In genomic region chr10:17023386-17024298, GRCh38 we compare ENCODE assay signal across 8 cellular contexts.
DNase-seq lines count a peak whose midpoint lies in the region; ATAC-seq and TF ChIP-seq lines count a peak whose summit lies in the region.

No MANE protein-coding gene starts in this region.

- H3K4me3 ChIP-seq in CD8-positive, alpha-beta memory T cell (ENCODE audit: low read length), result peak overlapping the region; percentile 18

- H3K9me3 Mint-ChIP-seq in CD8-positive, alpha-beta memory T cell, result no peaks in the 10 kb centered on the region
- H3K9me3 Mint-ChIP-seq in mesothelial cell of epicardium, result peaks cover 11% of the 10 kb centered on the region

- CTCF ChIA-PET in CD8-positive, alpha-beta memory T cell (lab: Charles Lee), result interaction anchor here (1.1 to 1.5 kb wide), 2 partner anchors 177 to 205 kb away, joined by 3 read pairs; partner anchors contain the start of genes TRDMT1 and VIM

- no peaks in the 10 kb centered on the region for H3K36me3 ChIP-seq in CD8-positive, alpha-beta memory T cell (ENCODE audit: insufficient read depth, low read length)

- H3K4me1 ChIP-seq in CD8-positive, alpha-beta memory T cell (ENCODE audit: insufficient read depth, low read length), result peaks cover 57% of the 10 kb centered on the region

- H3K9me3 ChIP-seq in CD8-positive, alpha-beta memory T cell (ENCODE audit: low read length), result no peaks in the 10 kb centered on the region

- peak overlapping the region; percentile 88 to 100 (median 99) for H3K27ac Mint-ChIP-seq in CD8-positive, alpha-beta memory T cell
- H3K27ac Mint-ChIP-seq in mesothelial cell of epicardium, result peak overlapping the region; percentile 63

- peaks cover 52 to 79% (median 75%) of the 10 kb centered on the region in 3 donors for H3K4me1 Mint-ChIP-seq in CD8-positive, alpha-beta memory T cell
- H3K4me1 Mint-ChIP-seq in mesothelial cell of epicardium, result peaks cover 35% of the 10 kb centered on the region

- POLR2A ChIA-PET in CD8-positive, alpha-beta memory T cell (lab: Charles Lee), result interaction anchor here (0.5 to 1.6 kb wide), 3 partner anchors 28 to 206 kb away, joined by 3 to 10 read pairs (median 3); partner anchors contain the start of gene VIM

- peak overlapping the region; percentile 42 to 68 (median 54) for H3K4me3 Mint-ChIP-seq in CD8-positive, alpha-beta memory T cell
- H3K4me3 Mint-ChIP-seq in mesothelial cell of epicardium, result no peak overlapping the region

- peak; percentile 60 to 90 (median 85) for DNase-seq in CD8-positive, alpha-beta memory T cell
- DNase-seq in KG1 (lab: John Stamatoyannopoulos, UW), result peak; percentile 77
- DNase-seq in activated CD4-positive, alpha-beta T cell treated with anti-CD3 and anti-CD28 coated beads for 24 hours (ENCODE audit: low read depth in 2 of 2), result peak; percentile 46 to 53
- DNase-seq in dedifferentiated amniotic fluid mesenchymal stem cell (ENCODE audit: extremely low spot score), result peak; percentile 98
- no peak for DNase-seq in mesothelial cell of epicardium (ENCODE audit: low spot score in 2 of 2, unreplicated experiment in 2 of 2)
- DNase-seq in stimulated activated naive CD4-positive, alpha-beta T cell (lab: John Stamatoyannopoulos, UW), result peak; percentile 23 to 81 (median 63)
- no peak for DNase-seq in SHP77 (lab: John Stamatoyannopoulos, UW)

- H3K36me3 Mint-ChIP-seq in CD8-positive, alpha-beta memory T cell, result peaks cover 0 to 1% (median 0%) of the 10 kb centered on the region in 3 donors
- H3K36me3 Mint-ChIP-seq in mesothelial cell of epicardium, result no peaks in the 10 kb centered on the region

- H3K27ac ChIP-seq in CD8-positive, alpha-beta memory T cell (ENCODE audit: low read depth, low read length), result peak overlapping the region; percentile 89

- no peak for TF ChIP-seq CTCF in mesothelial cell of epicardium (IDR thresholded peaks at IDR 0.05; ENCODE audit: unreplicated experiment)

- H3K27me3 Mint-ChIP-seq in CD8-positive, alpha-beta memory T cell, result no peaks in the 10 kb centered on the region
- no peaks in the 10 kb centered on the region for H3K27me3 Mint-ChIP-seq in mesothelial cell of epicardium (ENCODE audit: low read depth)

- peak; percentile 93 for ATAC-seq in GM21619 (IDR thresholded peaks at IDR 0.05; ENCODE audit: unreplicated experiment)

- H3K27me3 ChIP-seq in CD8-positive, alpha-beta memory T cell (ENCODE audit: insufficient read depth, low read length, poor library complexity, severe bottlenecking), result no peaks in the 10 kb centered on the region

Comparison
In these comparisons a context has a peak if more than half of its experiments do, and no peak if none do; other contexts are left out.
1. DNase-seq: peak in CD8-positive, alpha-beta memory T cell (5 of 5), KG1 (single experiment), activated CD4-positive, alpha-beta T cell treated with anti-CD3 and anti-CD28 coated beads for 24 hours (2 of 2), dedifferentiated amniotic fluid mesenchymal stem cell (single experiment) and stimulated activated naive CD4-positive, alpha-beta T cell (6 of 6); none in mesothelial cell of epicardium (0 of 2) and SHP77 (0 of 2).